In genomic region chr5:139076117-139076516, GRCh38 we compare ENCODE assay signal across 23 cellular contexts.
"Had no signal": no experiment of that assay in that cellular context is flagged by ENCODE, and none has a peak within 500 bp of the region (broad histone marks: within the 10 kb centered on the region; RNA-seq: fewer than 3 reads in every experiment).

No MANE protein-coding gene starts in this region.

- H3K36me3 ChIP-seq: breast epithelium, esophagus muscularis mucosa, heart left ventricle, lower lobe of right lung, stomach, transverse colon had no signal

- H3K27me3 ChIP-seq: breast epithelium, esophagus muscularis mucosa, foreskin keratinocyte, heart left ventricle, stomach, transverse colon had no signal

- H3K27me3 Mint-ChIP-seq: activated CD4-positive, alpha-beta T cell treated with anti-CD3 and anti-CD28 coated beads for 36 hours; activated naive CD8-positive, alpha-beta T cell treated with anti-CD3 and anti-CD28 coated beads, Interleukin-2, amount 10 ng/mL, durations not matched to agents 7 days and 5 days; central memory CD8-positive, alpha-beta T cell; stimulated activated naive B cell treated with anti-CD40 and anti-IgM and Interleukin-4, amounts not matched to agents 10 μg/mL and 1 μg/mL and 100 μg/mL, for 72 hours had no signal

- H3K27ac Mint-ChIP-seq: activated CD4-positive, alpha-beta T cell treated with anti-CD3 and anti-CD28 coated beads for 36 hours; activated naive CD4-positive, alpha-beta T cell treated with anti-CD3 and anti-CD28 coated beads for 36 hours; activated naive CD8-positive, alpha-beta T cell treated with anti-CD3 and anti-CD28 coated beads, Interleukin-2, amount 10 ng/mL, durations not matched to agents 7 days and 5 days; activated T-helper 1 cell treated with anti-CD3 and anti-CD28 coated beads, Interleukin-12 subunit alpha, Interleukin-12 subunit beta, Interleukin-2, Interleukin-4 antibody, amounts not matched to agents 30 ng/mL and 10 ng/mL and 1 ng/mL, durations not matched to agents 14 hours and 24 hours and 36 hours; natural killer cell; stimulated activated naive B cell treated with anti-CD40 and anti-IgM and Interleukin-4, amounts not matched to agents 10 μg/mL and 1 μg/mL and 100 μg/mL, for 72 hours had no signal

- H3K4me3 Mint-ChIP-seq: activated CD4-positive, alpha-beta T cell treated with anti-CD3 and anti-CD28 coated beads for 36 hours; activated naive CD4-positive, alpha-beta T cell treated with anti-CD3 and anti-CD28 coated beads for 36 hours; activated naive CD8-positive, alpha-beta T cell treated with anti-CD3 and anti-CD28 coated beads, Interleukin-2, amount 10 ng/mL, durations not matched to agents 7 days and 5 days; activated T-helper 1 cell treated with anti-CD3 and anti-CD28 coated beads, Interleukin-12 subunit alpha, Interleukin-12 subunit beta, Interleukin-2, Interleukin-4 antibody, amounts not matched to agents 30 ng/mL and 10 ng/mL and 1 ng/mL, durations not matched to agents 14 hours and 24 hours and 36 hours; central memory CD8-positive, alpha-beta T cell; natural killer cell; stimulated activated naive B cell treated with anti-CD40 and anti-IgM and Interleukin-4, amounts not matched to agents 10 μg/mL and 1 μg/mL and 100 μg/mL, for 72 hours had no signal

- H3K9me3 Mint-ChIP-seq: activated naive CD4-positive, alpha-beta T cell treated with anti-CD3 and anti-CD28 coated beads for 36 hours; activated naive CD8-positive, alpha-beta T cell treated with anti-CD3 and anti-CD28 coated beads, Interleukin-2, amount 10 ng/mL, durations not matched to agents 7 days and 5 days; activated T-helper 1 cell treated with anti-CD3 and anti-CD28 coated beads, Interleukin-12 subunit alpha, Interleukin-12 subunit beta, Interleukin-2, Interleukin-4 antibody, amounts not matched to agents 30 ng/mL and 10 ng/mL and 1 ng/mL, durations not matched to agents 14 hours and 24 hours and 36 hours; central memory CD8-positive, alpha-beta T cell; natural killer cell; stimulated activated naive B cell treated with anti-CD40 and anti-IgM and Interleukin-4, amounts not matched to agents 10 μg/mL and 1 μg/mL and 100 μg/mL, for 72 hours had no signal

- H3K36me3 Mint-ChIP-seq: activated naive CD8-positive, alpha-beta T cell treated with anti-CD3 and anti-CD28 coated beads, Interleukin-2, amount 10 ng/mL, durations not matched to agents 7 days and 5 days; natural killer cell; stimulated activated naive B cell treated with anti-CD40 and anti-IgM and Interleukin-4, amounts not matched to agents 10 μg/mL and 1 μg/mL and 100 μg/mL, for 72 hours had no signal

- DNase-seq: activated CD4-positive, alpha-beta T cell treated with anti-CD3 and anti-CD28 coated beads for 36 hours; activated CD4-positive, CD25-positive, alpha-beta regulatory T cell; activated CD8-positive, alpha-beta memory T cell treated with anti-CD3 and anti-CD28 coated beads, Interleukin-2, amount 50 U/mL, for 4 hours; activated effector memory CD4-positive, alpha-beta T cell treated with anti-CD3 and anti-CD28 coated beads, Interleukin-2, amount 50 U/mL, for 16 hours; activated naive CD4-positive, alpha-beta T cell treated with anti-CD3 and anti-CD28 coated beads for 36 hours; activated naive CD8-positive, alpha-beta T cell treated with anti-CD3 and anti-CD28 coated beads, Interleukin-2, amount 10 ng/mL, durations not matched to agents 7 days and 5 days; activated T-cell treated with anti-CD3 and anti-CD28 coated beads, Interleukin-2, amount 50 U/mL, for 1 hour; amygdala; dermis blood vessel endothelial cell; effector CD4-positive, alpha-beta T cell; foreskin keratinocyte; heart left ventricle; natural killer cell; posterior cingulate gyrus; stimulated activated naive B cell treated with anti-CD40 and anti-IgM and Interleukin-4, amounts not matched to agents 10 μg/mL and 1 μg/mL and 100 μg/mL, for 72 hours; stomach; transverse colon had no signal

- H3K4me3 ChIP-seq: esophagus muscularis mucosa, heart left ventricle, lower lobe of right lung, skin epidermis, stomach, transverse colon had no signal

- H3K9me3 ChIP-seq: breast epithelium, esophagus muscularis mucosa, heart left ventricle, lower lobe of right lung, stomach, transverse colon had no signal

- H3K4me1 ChIP-seq: breast epithelium, foreskin keratinocyte had no signal
